In the genomic region with DNA sequence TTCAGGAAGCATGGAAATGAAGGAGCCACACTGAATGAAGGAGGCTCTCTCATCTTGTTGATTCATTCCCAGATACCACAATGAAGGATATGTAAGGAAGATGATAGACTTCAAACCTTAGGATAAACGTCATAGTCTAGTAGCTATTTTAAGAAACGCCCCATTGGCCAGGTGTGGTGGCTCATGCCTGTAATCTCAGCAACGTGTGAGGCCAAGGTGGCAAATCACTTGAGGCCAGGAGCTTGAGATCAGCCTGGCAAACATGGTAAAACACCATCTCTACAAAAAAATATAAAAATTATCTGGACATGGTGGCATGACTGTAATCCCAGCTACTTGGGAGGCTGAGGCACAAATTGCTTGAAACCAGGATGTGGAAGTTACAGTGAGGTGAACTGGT, we compare ENCODE assay signal across 31 cellular contexts.
"Had no signal": no experiment of that assay in that cellular context is flagged by ENCODE, and none has a peak within 500 bp of the region (broad histone marks: within the 10 kb centered on the region; RNA-seq: fewer than 3 reads in every experiment).

No MANE protein-coding gene starts in this region.

- H3K27ac ChIP-seq: neural progenitor cell, ovary, parathyroid adenoma, psoas muscle, skin epidermis, spleen, suprapubic skin, testis, tibial artery, transverse colon, upper lobe of right lung, uterus had no signal

- H3K27ac Mint-ChIP-seq: naive thymus-derived CD8-positive, alpha-beta T cell; nephron; neural progenitor cell; progenitor cell of endocrine pancreas; stimulated activated memory B cell treated with anti-CD40 and anti-IgM and Interleukin-4, amounts not matched to agents 10 μg/mL and 1 μg/mL and 100 μg/mL, for 72 hours; stimulated activated naive CD8-positive, alpha-beta T cell treated with anti-CD3 and anti-CD28 coated beads, Interleukin-15, amount 100 ng/mL, for 72 hours; type B pancreatic cell had no signal

- H3K36me3 ChIP-seq: uterus had no signal

- H2AFZ ChIP-seq: neural progenitor cell, parathyroid adenoma had no signal

- H3K4me3 Mint-ChIP-seq: naive thymus-derived CD8-positive, alpha-beta T cell; nephron; neural progenitor cell; stimulated activated memory B cell treated with anti-CD40 and anti-IgM and Interleukin-4, amounts not matched to agents 10 μg/mL and 1 μg/mL and 100 μg/mL, for 72 hours; stimulated activated naive CD8-positive, alpha-beta T cell treated with anti-CD3 and anti-CD28 coated beads, Interleukin-15, amount 100 ng/mL, for 72 hours; type B pancreatic cell had no signal

- DNase-seq: naive thymus-derived CD8-positive, alpha-beta T cell; occipital lobe; ovary; posterior cingulate gyrus; psoas muscle; right cardiac atrium; spleen; stimulated activated CD4-positive, alpha-beta T cell treated with anti-CD3 and anti-CD28 coated beads, Interleukin-12 subunit alpha, Interleukin-12 subunit beta, amount 100 ng/mL, for 4 hours; stimulated activated CD4-positive, alpha-beta T cell treated with anti-CD3 and anti-CD28 coated beads, Interleukin-1b, Interleukin-23, amount 100 ng/mL, for 48 hours; stimulated activated CD4-positive, alpha-beta T cell treated with anti-CD3 and anti-CD28 coated beads, Interleukin-4, amount 100 ng/mL, for 1 hour; stimulated activated CD4-positive, alpha-beta T cell treated with anti-CD3 and anti-CD28 coated beads, Interleukin-4, amount 100 ng/mL, for 4 hours; stimulated activated CD8-positive, alpha-beta memory T cell treated with anti-CD3 and anti-CD28 coated beads, Interleukin-4, amount 100 ng/mL, for 48 hours; stimulated activated naive CD4-positive, alpha-beta T cell; stimulated activated naive CD8-positive, alpha-beta T cell treated with anti-CD3 and anti-CD28 coated beads, Interleukin-15, amount 100 ng/mL, for 72 hours; stimulated activated naive CD8-positive, alpha-beta T cell treated with anti-CD3 and anti-CD28 coated beads, Interleukin-15, Interleukin-2, amounts not matched to agents 100 U/mL and 50 U/mL, for 24 hours; substantia nigra; testis; tibial artery; transverse colon; upper lobe of right lung; uterus had no signal

- H3K4me1 Mint-ChIP-seq: naive thymus-derived CD8-positive, alpha-beta T cell; nephron; neural progenitor cell; stimulated activated memory B cell treated with anti-CD40 and anti-IgM and Interleukin-4, amounts not matched to agents 10 μg/mL and 1 μg/mL and 100 μg/mL, for 72 hours; stimulated activated naive CD8-positive, alpha-beta T cell treated with anti-CD3 and anti-CD28 coated beads, Interleukin-15, amount 100 ng/mL, for 72 hours had no signal

- H3K4me2 ChIP-seq: neural progenitor cell, smooth muscle cell had no signal

- H3K9ac ChIP-seq: neural progenitor cell, parathyroid adenoma had no signal

- H3K9me3 ChIP-seq: testis had no signal

- H3K27me3 ChIP-seq: neural progenitor cell, ovary, spleen, suprapubic skin, testis, tibial artery, transverse colon, upper lobe of right lung, uterus had no signal

- H3K27me3 Mint-ChIP-seq: naive thymus-derived CD8-positive, alpha-beta T cell; progenitor cell of endocrine pancreas; stimulated activated memory B cell treated with anti-CD40 and anti-IgM and Interleukin-4, amounts not matched to agents 10 μg/mL and 1 μg/mL and 100 μg/mL, for 72 hours; stimulated activated naive CD8-positive, alpha-beta T cell treated with anti-CD3 and anti-CD28 coated beads, Interleukin-15, amount 100 ng/mL, for 72 hours; type B pancreatic cell had no signal

- H3K4me1 ChIP-seq: neural progenitor cell, parathyroid adenoma, psoas muscle, spleen, suprapubic skin, testis, tibial artery, transverse colon, upper lobe of right lung, uterus had no signal

- ATAC-seq: naive thymus-derived CD8-positive, alpha-beta T cell; psoas muscle; right cardiac atrium; sciatic nerve; stimulated activated memory B cell treated with anti-CD40 and anti-IgM and Interleukin-4, amounts not matched to agents 10 μg/mL and 1 μg/mL and 100 μg/mL, for 72 hours; stimulated activated naive CD8-positive, alpha-beta T cell treated with anti-CD3 and anti-CD28 coated beads, Interleukin-15, amount 100 ng/mL, for 72 hours; stimulated activated naive CD8-positive, alpha-beta T cell treated with anti-CD3 and anti-CD28 coated beads, Interleukin-15, Interleukin-2, amounts not matched to agents 100 U/mL and 50 U/mL, for 24 hours; upper lobe of right lung had no signal

- H3K4me3 ChIP-seq: neural progenitor cell, ovary, psoas muscle, skin epidermis, smooth muscle cell, spleen, suprapubic skin, testis, tibial artery, transverse colon, upper lobe of right lung, uterus had no signal

- H3K79me2 ChIP-seq: parathyroid adenoma had no signal
